In genomic region chr17:78840530-78840779, GRCh38 we compare ENCODE assay signal across 8 cellular contexts. TPM values are rescaled to one million over a fixed set of nuclear protein-coding genes. Genes with fewer than 3 reads are reported as not detected.
DNase-seq lines count a peak whose midpoint lies in the region; ATAC-seq and TF ChIP-seq lines count a peak whose summit lies in the region.

No MANE protein-coding gene starts in this region.

- ATAC-seq in HCT116 = no peak
- no peak for ATAC-seq in stimulated activated naive CD8-positive, alpha-beta T cell treated with anti-CD3 and anti-CD28 coated beads, Interleukin-15, amount 100 ng/mL, for 72 hours

- peak overlapping the region; percentile 88 for H3K4me2 ChIP-seq in HCT116 (ENCODE audit: low read length)

- H3K9ac ChIP-seq in HCT116 (ENCODE audit: low read length) = peak overlapping the region; percentile 97

- H3K27me3 ChIP-seq in HCT116 (ENCODE audit: insufficient read depth, low read length) = no peaks in the 10 kb centered on the region
- no peaks in the 10 kb centered on the region for H3K27me3 ChIP-seq in iPS DF 6.9 (ENCODE audit: control insufficient read depth, insufficient read depth, low read length)

- H3K36me3 ChIP-seq in HCT116 (ENCODE audit: control insufficient read depth in 1 of 2, insufficient read depth in 2 of 2, low read length in 2 of 2) (peaks cover 22 to 30% of the 10 kb centered on the region in 2 experiments; a peak in 3 of 4 replicates), iPS DF 6.9 (ENCODE audit: control insufficient read depth, insufficient read depth, low read length) (peaks cover 11% of the 10 kb centered on the region)

- peaks cover 38% of the 10 kb centered on the region for H3K36me3 Mint-ChIP-seq in activated CD4-positive, alpha-beta memory T cell treated with anti-CD3 and anti-CD28 coated beads, Interleukin-2, amount 10 ng/mL, durations not matched to agents 7 days and 5 days (ENCODE audit: low read depth)

- RAD21 ChIA-PET in HCT116 (lab: Charles Lee; ENCODE audit: low non-redundant PET in 1 of 2, low total read pairs in 2 of 2, uncharacterized antibody in 2 of 2, unreplicated experiment in 2 of 2) = no interaction called here

- WGBS in iPS DF 6.9 (ENCODE audit: insufficient coverage, insufficient read length) = no CpG with 5 or more reads among the region's 35 CpGs

- no peak for TF ChIP-seq POLR2A in HCT116 (IDR thresholded peaks at IDR 0.05; ENCODE audit: borderline replicate concordance, extremely low read depth, insufficient read depth, insufficient read length)

- H3K79me2 ChIP-seq in HCT116 (ENCODE audit: insufficient read depth, low read length) = peaks cover 52% of the 10 kb centered on the region

- H3K4me1 Mint-ChIP-seq in activated CD4-positive, alpha-beta memory T cell treated with anti-CD3 and anti-CD28 coated beads, Interleukin-2, amount 10 ng/mL, durations not matched to agents 7 days and 5 days = peaks cover 55% of the 10 kb centered on the region
- H3K4me1 Mint-ChIP-seq in stimulated activated naive CD8-positive, alpha-beta T cell treated with anti-CD3 and anti-CD28 coated beads, Interleukin-15, amount 100 ng/mL, for 72 hours = peaks cover 47% of the 10 kb centered on the region

- POLR2A ChIA-PET in HCT116 (lab: Charles Lee) = no interaction called here
- POLR2A ChIA-PET in activated CD4-positive, alpha-beta memory T cell treated with anti-CD3 and anti-CD28 coated beads, Interleukin-2, amount 10 ng/mL, durations not matched to agents 7 days and 5 days (lab: Charles Lee) = interaction anchor here (0.8 to 2.5 kb wide), 11 partner anchors 9 to 64 kb away, joined by 3 to 20 read pairs (median 4); no protein-coding TSS in a partner anchor

- no peak for TF ChIP-seq CTCF in HCT116 (IDR thresholded peaks at IDR 0.05 in 2 of 3, conservative IDR thresholded peaks at IDR 0.05 in 1 of 3; ENCODE audit: borderline replicate concordance in 1 of 3, insufficient read depth in 1 of 3, low read depth in 2 of 3, low read length in 2 of 3)

- H3K4me3 ChIP-seq in HCT116 (replicated peaks in 1 of 2; ENCODE audit: low read depth in 1 of 2, low read length in 2 of 2) (peak overlapping the region; percentile 82 to 91), iPS DF 6.9 (ENCODE audit: low read length) (peak overlapping the region; percentile 84)

- no peaks in the 10 kb centered on the region for H3K9me3 Mint-ChIP-seq in activated CD4-positive, alpha-beta memory T cell treated with anti-CD3 and anti-CD28 coated beads, Interleukin-2, amount 10 ng/mL, durations not matched to agents 7 days and 5 days
- H3K9me3 Mint-ChIP-seq in stimulated activated naive CD8-positive, alpha-beta T cell treated with anti-CD3 and anti-CD28 coated beads, Interleukin-15, amount 100 ng/mL, for 72 hours = no peaks in the 10 kb centered on the region

- H3K9me2 ChIP-seq in HCT116 (ENCODE audit: insufficient read depth) = no peaks in the 10 kb centered on the region

- H3K27ac Mint-ChIP-seq in activated CD4-positive, alpha-beta memory T cell treated with anti-CD3 and anti-CD28 coated beads, Interleukin-2, amount 10 ng/mL, durations not matched to agents 7 days and 5 days = peak overlapping the region; percentile 94
- peak overlapping the region; percentile 97 to 99 for H3K27ac Mint-ChIP-seq in stimulated activated naive CD8-positive, alpha-beta T cell treated with anti-CD3 and anti-CD28 coated beads, Interleukin-15, amount 100 ng/mL, for 72 hours

- no peaks in the 10 kb centered on the region for H3K27me3 Mint-ChIP-seq in activated CD4-positive, alpha-beta memory T cell treated with anti-CD3 and anti-CD28 coated beads, Interleukin-2, amount 10 ng/mL, durations not matched to agents 7 days and 5 days
- no peaks in the 10 kb centered on the region for H3K27me3 Mint-ChIP-seq in stimulated activated naive CD8-positive, alpha-beta T cell treated with anti-CD3 and anti-CD28 coated beads, Interleukin-15, amount 100 ng/mL, for 72 hours

- no TSS peak for BruUV-seq in HCT116 (replicated peaks; lab: Mats Ljungman, UMichigan)

- H3K27ac ChIP-seq in HCT116 (ENCODE audit: low read depth, low read length) (peak overlapping the region; percentile 88), iPS DF 6.9 (ENCODE audit: low read length) (no peak overlapping the region)

- peak overlapping the region; percentile 86 for H3K4me3 Mint-ChIP-seq in activated CD4-positive, alpha-beta memory T cell treated with anti-CD3 and anti-CD28 coated beads, Interleukin-2, amount 10 ng/mL, durations not matched to agents 7 days and 5 days
- peak overlapping the region; percentile 77 to 92 for H3K4me3 Mint-ChIP-seq in stimulated activated naive CD8-positive, alpha-beta T cell treated with anti-CD3 and anti-CD28 coated beads, Interleukin-15, amount 100 ng/mL, for 72 hours

- H3K9me3 ChIP-seq in HCT116 (ENCODE audit: control insufficient read depth in 1 of 2, insufficient read depth in 1 of 2, low read depth in 1 of 2, low read length in 2 of 2) (no peaks in the 10 kb centered on the region), iPS DF 6.9 (ENCODE audit: control insufficient read depth, insufficient read depth, low read length) (no peaks in the 10 kb centered on the region)

- TF ChIP-seq RAD21 in HCT116 (IDR thresholded peaks at IDR 0.05; ENCODE audit: low read depth) = no peak

- DNase-seq in HCT116 (ENCODE audit: low read depth, low spot score) = no peak
- no peak for DNase-seq in activated CD4-positive, alpha-beta memory T cell treated with anti-CD3 and anti-CD28 coated beads, Interleukin-2, amount 10 ng/mL, durations not matched to agents 7 days and 5 days
- DNase-seq in iPS DF 6.9 (ENCODE audit: low read depth, low spot score) = no peak
- no peak for DNase-seq in stimulated activated naive CD8-positive, alpha-beta T cell treated with anti-CD3 and anti-CD28 coated beads, Interleukin-15, amount 100 ng/mL, for 72 hours
- no peak for DNase-seq in HuH-7 (ENCODE audit: low spot score)
- DNase-seq in GM19238 (ENCODE audit: insufficient read length, low spot score) = no peak
- no peak for DNase-seq in UCSD-AML1 (lab: John Stamatoyannopoulos, UW; ENCODE audit: unreplicated experiment)
- no peak for DNase-seq in AML-193 (lab: John Stamatoyannopoulos, UW)

- intact Hi-C loops in HCT116 (cut with micrococcal nuclease) = no loop called here

- peaks cover 20 to 34% of the 10 kb centered on the region in 2 experiments for H3K4me1 ChIP-seq in HCT116 (ENCODE audit: control insufficient read depth in 1 of 2, insufficient read depth in 2 of 2, low read length in 2 of 2)
- H3K4me1 ChIP-seq in iPS DF 6.9 (ENCODE audit: control insufficient read depth, insufficient read depth, low read length) = no peaks in the 10 kb centered on the region

- no peak overlapping the region for H2AFZ ChIP-seq in HCT116 (ENCODE audit: low read depth, low read length, poor library complexity, severe bottlenecking)

- CTCF ChIA-PET in HCT116 (lab: Charles Lee) = no interaction called here
- CTCF ChIA-PET in activated CD4-positive, alpha-beta memory T cell treated with anti-CD3 and anti-CD28 coated beads, Interleukin-2, amount 10 ng/mL, durations not matched to agents 7 days and 5 days (lab: Charles Lee) = no interaction called here

- H4K20me1 ChIP-seq in HCT116 (ENCODE audit: insufficient read depth) = peaks cover 3% of the 10 kb centered on the region; the same call in 1 of the 2 replicates

TF ChIP-seq in HCT116, 20 proteins besides CTCF, POLR2A, EP300 and RAD21:
- TF ChIP-seq SP1 (IDR thresholded peaks at IDR 0.05; ENCODE audit: low read depth) (no peak), EZH2phosphoT487 (IDR thresholded peaks at IDR 0.05; ENCODE audit: borderline replicate concordance) (no peak), TCF7L2 (IDR thresholded peaks at IDR 0.05; ENCODE audit: borderline replicate concordance, extremely low read depth, insufficient read depth, insufficient read length) (no peak), POLR2AphosphoS5 (IDR thresholded peaks at IDR 0.05; ENCODE audit: low read depth, low read length) (no peak), ZFX (IDR thresholded peaks at IDR 0.05) (peak; percentile 88; the same call in 1 of the 2 replicates), MAX (IDR thresholded peaks at IDR 0.05) (no peak)

RNA-seq across cellular contexts. Expression of gene USP36, which starts 0.2 kb away (rescaled TPM):
- total RNA-seq in HCT116 (2021; ENCODE audit: unreplicated experiment) = 104 TPM
- 61.4 and 63.6 TPM in 2 replicates for polyA plus RNA-seq in HCT116 (2012)
- total RNA-seq in activated CD4-positive, alpha-beta memory T cell treated with anti-CD3 and anti-CD28 coated beads, Interleukin-2, amount 10 ng/mL, durations not matched to agents 7 days and 5 days = 10 to 100 TPM; 95.4 to 96.8 TPM

RNA-seq across cellular contexts. Expression of gene CYTH1, which starts 58.4 kb away (rescaled TPM):
- total RNA-seq in HCT116 (2021; ENCODE audit: unreplicated experiment) = 34.3 TPM
- polyA plus RNA-seq in HCT116 (2012) = 20.0 and 24.7 TPM in 2 replicates
- 100 to 1,000 TPM; 288 to 309 TPM for total RNA-seq in activated CD4-positive, alpha-beta memory T cell treated with anti-CD3 and anti-CD28 coated beads, Interleukin-2, amount 10 ng/mL, durations not matched to agents 7 days and 5 days
